In genomic region chr20:64222851-64223525, GRCh38 we compare ENCODE assay signal across 20 cellular contexts. TPM values are rescaled to one million over a fixed set of nuclear protein-coding genes. Genes with fewer than 3 reads are reported as not detected.
DNase-seq lines count a peak whose midpoint lies in the region; ATAC-seq, FAIRE-seq and TF ChIP-seq lines count a peak whose summit lies in the region.
"Had no signal": no experiment of that assay in that cellular context is flagged by ENCODE, and none has a peak within 500 bp of the region (broad histone marks: within the 10 kb centered on the region; RNA-seq: fewer than 3 reads in every experiment).

No MANE protein-coding gene starts in this region.

- no peaks in the 10 kb centered on the region for H3K27me3 ChIP-seq in right cardiac atrium (ENCODE audit: control insufficient read depth, insufficient read depth)
- H3K27me3 ChIP-seq in H1 (replicated peaks in 1 of 4; ENCODE audit: control insufficient read depth in 3 of 4, extremely low read depth in 1 of 4, insufficient read depth in 3 of 4, low read length in 3 of 4) = no peaks in the 10 kb centered on the region
- H3K27me3 ChIP-seq in neural progenitor cell = no peaks in the 10 kb centered on the region
- H3K27me3 ChIP-seq: pancreas had no signal

- no peaks in the 10 kb centered on the region for H3K9me3 ChIP-seq in right cardiac atrium (ENCODE audit: control insufficient read depth, low read length)
- no peaks in the 10 kb centered on the region for H3K9me3 ChIP-seq in H1 (ENCODE audit: insufficient read depth in 2 of 2, low read depth in 1 of 2, low read length in 1 of 2)
- H3K9me3 ChIP-seq in neural progenitor cell (ENCODE audit: low read depth) = no peaks in the 10 kb centered on the region
- H3K9me3 ChIP-seq: pancreas, tibial nerve had no signal

- H3K23me2 ChIP-seq in H1 (ENCODE audit: low read depth, low read length) = no peaks in the 10 kb centered on the region

- 69% methylated on average over 20 of the region's 20 CpGs for WGBS in right cardiac atrium
- 82% methylated on average over 19 of the region's 20 CpGs; no CpG with 5 or more reads in 1 of the 2 experiments for WGBS in H1 (ENCODE audit: extremely low coverage in 1 of 2, insufficient coverage in 1 of 2, insufficient read length in 1 of 2, insufficient replicate concordance in 2 of 2, low coverage in 1 of 2, low lambda C conversion rate in 2 of 2, missing lambda C conversion rate in 1 of 2), 2 experiments

- H2AK5ac ChIP-seq in H1 (ENCODE audit: low read depth, low read length) = 0 out of 2 replicates have a peak overlapping the region, but pooled peaks have one; percentile 16

- H2BK120ac ChIP-seq in H1 (replicated peaks; ENCODE audit: low read depth, low read length) = no peak overlapping the region

- H3K56ac ChIP-seq in H1 (replicated peaks; ENCODE audit: insufficient read length, low read depth, low read length) = no peak overlapping the region

- no peak overlapping the region; the same call in 1 of the 2 replicates for H2BK5ac ChIP-seq in H1 (ENCODE audit: low read depth, low read length)

- no peak overlapping the region for H3K23ac ChIP-seq in H1 (ENCODE audit: insufficient read length)

- peaks cover 8% of the 10 kb centered on the region for H3K4me1 ChIP-seq in right cardiac atrium (ENCODE audit: control insufficient read depth, insufficient read depth, low read length)
- peaks cover 0 to 12% (median 10%) of the 10 kb centered on the region in 4 experiments; a peak in 6 of 7 replicates for H3K4me1 ChIP-seq in H1 (replicated peaks in 1 of 4; ENCODE audit: control insufficient read depth in 3 of 4, insufficient read depth in 4 of 4, low read length in 3 of 4)
- H3K4me1 ChIP-seq in neural progenitor cell = peaks cover 10% of the 10 kb centered on the region
- H3K4me1 ChIP-seq: pancreas had no signal

- no peaks in the 10 kb centered on the region for H3K36me3 Mint-ChIP-seq in neural progenitor cell
- no peaks in the 10 kb centered on the region for H3K36me3 Mint-ChIP-seq in activated T-helper 2 cell treated with anti-CD3 and anti-CD28 coated beads, Interferon-gamma antibody, Interleukin-2, Interleukin-4, amounts not matched to agents 10 μg/mL and 5 μg/mL and 100 μg/mL, durations not matched to agents 14 hours and 24 hours and 36 hours (ENCODE audit: low read depth)
- H3K36me3 Mint-ChIP-seq: activated naive CD4-positive, alpha-beta T cell treated with anti-CD3 and anti-CD28 coated beads, Interleukin-2, amount 50 U/mL, for 24 hours; CD8-positive, alpha-beta T cell had no signal

- no peak for TF ChIP-seq RAD21 in H1 (IDR thresholded peaks at IDR 0.05 in 1 of 2, conservative IDR thresholded peaks at IDR 0.05 in 1 of 2; ENCODE audit: low read depth in 2 of 2, low read length in 2 of 2)

- H2BK12ac ChIP-seq in H1 (ENCODE audit: low read depth, low read length) = no peak overlapping the region

- H3K4me3 ChIP-seq in right cardiac atrium (ENCODE audit: low read length) (no peak overlapping the region), H1 (ENCODE audit: extremely low read depth in 1 of 4, insufficient read depth in 2 of 4, low read depth in 3 of 4, low read length in 4 of 4) (no peak overlapping the region), neural progenitor cell (no peak overlapping the region)
- H3K4me3 ChIP-seq: GM23248, pancreas, tibial nerve had no signal

- peak overlapping the region; percentile 32; the same call in 1 of the 2 replicates for H2BK20ac ChIP-seq in H1 (ENCODE audit: low read length)

- H3K79me2 ChIP-seq in H1 (ENCODE audit: control insufficient read depth in 1 of 2, insufficient read depth in 2 of 2, low read length in 2 of 2) = no peaks in the 10 kb centered on the region
- H3K79me2 ChIP-seq in neural progenitor cell (ENCODE audit: low read depth) = no peaks in the 10 kb centered on the region

- no peak overlapping the region for H2BK15ac ChIP-seq in H1 (ENCODE audit: low read length)

- H3K27ac ChIP-seq in right cardiac atrium (ENCODE audit: low read length) = no peak overlapping the region
- H3K27ac ChIP-seq in H1 (ENCODE audit: low read depth, low read length) = no peak overlapping the region
- H3K27ac ChIP-seq in neural progenitor cell = no peak overlapping the region
- H3K27ac ChIP-seq: GM23248 had no signal

- intact Hi-C loops in right cardiac atrium (cut with DNase I) = no loop called here
- intact Hi-C loops in left ventricle myocardium superior (cut with micrococcal nuclease) = no loop called here
- intact Hi-C loops in activated T-helper 2 cell treated with anti-CD3 and anti-CD28 coated beads, Interferon-gamma antibody, Interleukin-2, Interleukin-4, amounts not matched to agents 10 μg/mL and 5 μg/mL and 100 μg/mL, durations not matched to agents 14 hours and 24 hours and 36 hours (cut with micrococcal nuclease) = no loop called here

- H4K20me1 ChIP-seq in H1 (replicated peaks in 1 of 2; ENCODE audit: control insufficient read depth in 1 of 2, insufficient read depth in 2 of 2, low read length in 2 of 2) (no peaks in the 10 kb centered on the region), neural progenitor cell (ENCODE audit: low read depth) (no peaks in the 10 kb centered on the region)

- peaks cover 41% of the 10 kb centered on the region for H3K4me1 Mint-ChIP-seq in neural progenitor cell
- peaks cover 2% of the 10 kb centered on the region for H3K4me1 Mint-ChIP-seq in activated T-helper 2 cell treated with anti-CD3 and anti-CD28 coated beads, Interferon-gamma antibody, Interleukin-2, Interleukin-4, amounts not matched to agents 10 μg/mL and 5 μg/mL and 100 μg/mL, durations not matched to agents 14 hours and 24 hours and 36 hours (ENCODE audit: low read depth)

- no peak for TF ChIP-seq EP300 in H1 (IDR thresholded peaks at IDR 0.05; ENCODE audit: borderline replicate concordance in 1 of 2, low read depth in 2 of 2, low read length in 2 of 2)

- peak overlapping the region; percentile 74 for H3K27ac Mint-ChIP-seq in neural progenitor cell
- H3K27ac Mint-ChIP-seq in activated T-helper 2 cell treated with anti-CD3 and anti-CD28 coated beads, Interferon-gamma antibody, Interleukin-2, Interleukin-4, amounts not matched to agents 10 μg/mL and 5 μg/mL and 100 μg/mL, durations not matched to agents 14 hours and 24 hours and 36 hours = no peak overlapping the region
- H3K27ac Mint-ChIP-seq: activated naive CD4-positive, alpha-beta T cell treated with anti-CD3 and anti-CD28 coated beads, Interleukin-2, amount 50 U/mL, for 24 hours; CD8-positive, alpha-beta T cell had no signal

- ATAC-seq in right cardiac atrium (no peak), left ventricle myocardium superior (no peak)
- ATAC-seq: CD8-positive, alpha-beta T cell had no signal

- H4K8ac ChIP-seq in H1 (ENCODE audit: extremely low read depth, insufficient read depth, low read length) = no peak overlapping the region; the same call in 1 of the 2 replicates

- H3K27me3 Mint-ChIP-seq in neural progenitor cell (ENCODE audit: insufficient read depth, low read depth) = peaks cover 8% of the 10 kb centered on the region
- no peaks in the 10 kb centered on the region for H3K27me3 Mint-ChIP-seq in activated T-helper 2 cell treated with anti-CD3 and anti-CD28 coated beads, Interferon-gamma antibody, Interleukin-2, Interleukin-4, amounts not matched to agents 10 μg/mL and 5 μg/mL and 100 μg/mL, durations not matched to agents 14 hours and 24 hours and 36 hours (ENCODE audit: low read depth)
- H3K27me3 Mint-ChIP-seq: activated naive CD4-positive, alpha-beta T cell treated with anti-CD3 and anti-CD28 coated beads, Interleukin-2, amount 50 U/mL, for 24 hours had no signal

- TF ChIP-seq POLR2A in H1 (IDR thresholded peaks at IDR 0.05; ENCODE audit: control extremely low read depth in 1 of 2, low read depth in 2 of 2, low read length in 2 of 2) (no peak), H54 (IDR thresholded peaks at IDR 0.05; ENCODE audit: low read depth, low read length) (no peak)

- H4K5ac ChIP-seq in H1 (ENCODE audit: insufficient read length, low read depth, low read length) = no peak overlapping the region

- no peak overlapping the region for H3K4ac ChIP-seq in H1 (replicated peaks; ENCODE audit: insufficient read length, low read depth, low read length)

- TF ChIP-seq CTCF in H1 (IDR thresholded peaks at IDR 0.05; ENCODE audit: control extremely low read depth in 1 of 3, insufficient read depth in 1 of 3, low read depth in 1 of 3, low read length in 3 of 3) (no peak), neural progenitor cell (IDR thresholded peaks at IDR 0.05) (no peak)

- no peaks in the 10 kb centered on the region for H3K9me3 Mint-ChIP-seq in neural progenitor cell
- H3K9me3 Mint-ChIP-seq in activated T-helper 2 cell treated with anti-CD3 and anti-CD28 coated beads, Interferon-gamma antibody, Interleukin-2, Interleukin-4, amounts not matched to agents 10 μg/mL and 5 μg/mL and 100 μg/mL, durations not matched to agents 14 hours and 24 hours and 36 hours = no peaks in the 10 kb centered on the region
- H3K9me3 Mint-ChIP-seq: activated naive CD4-positive, alpha-beta T cell treated with anti-CD3 and anti-CD28 coated beads, Interleukin-2, amount 50 U/mL, for 24 hours; CD8-positive, alpha-beta T cell had no signal

- no peak overlapping the region for H3K18ac ChIP-seq in H1 (ENCODE audit: extremely low read depth, low read length)

- no peak overlapping the region for H3K14ac ChIP-seq in H1 (ENCODE audit: insufficient read length)

- POLR2A ChIA-PET in H1 (lab: Charles Lee; ENCODE audit: partially characterized antibody) = interaction anchor here (0.9 to 2.1 kb wide), 4 partner anchors 14 to 85 kb away, joined by 4 to 11 read pairs (median 5); partner anchors contain the start of gene PCMTD2

- H4K91ac ChIP-seq in H1 (replicated peaks; ENCODE audit: insufficient read length, low read length) = peak overlapping the region; percentile 58

- H2AFZ ChIP-seq in H1 (ENCODE audit: low read length) (no peak overlapping the region), neural progenitor cell (replicated peaks) (no peak overlapping the region)
- H2AFZ ChIP-seq: GM23248 had no signal

- H3F3A ChIP-seq in neural progenitor cell (ENCODE audit: low read depth) = no peaks in the 10 kb centered on the region

- peak overlapping the region in 1 of 2 experiments; percentile 57; a peak in 1 of 4 replicates for H3K4me2 ChIP-seq in H1 (ENCODE audit: insufficient read depth in 1 of 2, low read depth in 2 of 2, low read length in 2 of 2)
- H3K4me2 ChIP-seq in neural progenitor cell = peak overlapping the region; percentile 40

- DNase-seq in right cardiac atrium = peak in 2 of 3 donors; percentile 43 to 47
- DNase-seq in left ventricle myocardium superior = no peak
- no peak for DNase-seq in H1 (ENCODE audit: low read depth in 1 of 2, low spot score in 2 of 2)
- no peak for DNase-seq in neural progenitor cell (ENCODE audit: low spot score)
- DNase-seq in H54 (ENCODE audit: insufficient read length, low spot score) = no peak
- DNase-seq in DMS53 (lab: John Stamatoyannopoulos, UW) = no peak
- DNase-seq in activated T-helper 2 cell treated with anti-CD3 and anti-CD28 coated beads, Interferon-gamma antibody, Interleukin-2, Interleukin-4, amounts not matched to agents 10 μg/mL and 5 μg/mL and 100 μg/mL, durations not matched to agents 14 hours and 24 hours and 36 hours (ENCODE audit: low spot score) = no peak
- no peak for DNase-seq in stimulated activated CD4-positive, alpha-beta T cell treated with anti-CD3 and anti-CD28 coated beads, Interleukin-4, amount 100 ng/mL, for 24 hours
- DNase-seq: activated CD4-positive, alpha-beta T cell treated with anti-CD3 and anti-CD28 coated beads, Interleukin-2, amount 50 U/mL, for 48 hours; activated T-cell treated with anti-CD3 and anti-CD28 coated beads, Interleukin-2, amount 50 U/mL, for 1 hour; CD8-positive, alpha-beta T cell; cortex of kidney; NK-92 treated with Interleukin-12 subunit alpha and Interleukin-12 subunit beta, amount 100 ng/mL, for 24 hours; SW 1271 had no signal

- no peaks in the 10 kb centered on the region for H3K79me1 ChIP-seq in H1 (ENCODE audit: low read depth, low read length)

- H3K9ac ChIP-seq in H1 (replicated peaks in 1 of 4; ENCODE audit: extremely low read depth in 1 of 4, low read depth in 3 of 4, low read length in 3 of 4) (no peak overlapping the region), neural progenitor cell (no peak overlapping the region)

- H3K4me3 Mint-ChIP-seq in neural progenitor cell = no peak overlapping the region
- H3K4me3 Mint-ChIP-seq in activated T-helper 2 cell treated with anti-CD3 and anti-CD28 coated beads, Interferon-gamma antibody, Interleukin-2, Interleukin-4, amounts not matched to agents 10 μg/mL and 5 μg/mL and 100 μg/mL, durations not matched to agents 14 hours and 24 hours and 36 hours (ENCODE audit: low read depth) = no peak overlapping the region
- H3K4me3 Mint-ChIP-seq: activated naive CD4-positive, alpha-beta T cell treated with anti-CD3 and anti-CD28 coated beads, Interleukin-2, amount 50 U/mL, for 24 hours; CD8-positive, alpha-beta T cell had no signal

- CTCF ChIA-PET in H1 (lab: Charles Lee; ENCODE audit: partially characterized antibody) = interaction anchor here (0.7 to 3.9 kb wide), 33 partner anchors 10 to 169 kb away, joined by 3 to 41 read pairs (median 5); partner anchors contain the start of genes LKAAEAR1 and PCMTD2

- H3K36me3 ChIP-seq in H1 (ENCODE audit: control insufficient read depth in 2 of 4, insufficient read depth in 4 of 4, low read length in 3 of 4) (no peaks in the 10 kb centered on the region), neural progenitor cell (no peaks in the 10 kb centered on the region)
- H3K36me3 ChIP-seq: pancreas, tibial nerve had no signal

- no peak for FAIRE-seq in H1 (lab: Jason Lieb, UNC)
- FAIRE-seq in H54 (lab: Jason Lieb, UNC) = no peak
- FAIRE-seq: pancreas had no signal

RNA-seq across cellular contexts. Expression of gene PCMTD2, which starts 32.6 kb away (rescaled TPM):
- total RNA-seq in right cardiac atrium = 100 to 1,000 TPM in 1 of 4 donors, 10 to 100 TPM in 3; 62.2 to 101 (median 85.7) TPM
- 44.1 TPM for polyA plus RNA-seq in right cardiac atrium
- 87.2 TPM for total RNA-seq in left ventricle myocardium superior
- 55.1 and 57.8 TPM in 2 replicates for total RNA-seq in H1 (2021; fragmentation: NEBNext Ultra II Directional; extraction: Animal tissue kit (Norgen Biotek cat#: 25700))
- 21.4 and 24.6 TPM in 2 replicates for polyA plus RNA-seq in H1 (2011; rRNA removed)
- 44.6 TPM for polyA plus RNA-seq in H1 (2011; cell fraction: cytosol; rRNA removed)
- 23.3 TPM for polyA plus RNA-seq in H1 (2011; cell fraction: nucleus; rRNA removed)
- 39.3 to 55.1 TPM (median 48.2 TPM) in 4 replicates for polyA plus RNA-seq in H1 (2012, experiment 1 of 2)
- 3.9 TPM for polyA plus RNA-seq in H1 (2012, experiment 2 of 2)
- 28.9 TPM for polyA plus RNA-seq in H1 (2013, experiment 1 of 2)
- 28.7 TPM for polyA plus RNA-seq in H1 (2013, experiment 2 of 2)
- 33.6 and 34.0 TPM in 2 replicates for polyA minus RNA-seq in H1 (2011; rRNA and poly(A)+ RNA removed)
- polyA minus RNA-seq in H1 (2011; cell fraction: cytosol; rRNA and poly(A)+ RNA removed) = 25.6 TPM
- 23.9 TPM for polyA minus RNA-seq in H1 (2011; cell fraction: nucleus; rRNA and poly(A)+ RNA removed)
- total RNA-seq in neural progenitor cell (ENCODE audit: low replicate concordance) = 101 and 105 TPM in 2 replicates
- 31.7 and 32.7 TPM in 2 replicates for total RNA-seq in activated T-helper 2 cell treated with anti-CD3 and anti-CD28 coated beads, Interferon-gamma antibody, Interleukin-2, Interleukin-4, amounts not matched to agents 10 μg/mL and 5 μg/mL and 100 μg/mL, durations not matched to agents 14 hours and 24 hours and 36 hours

RNA-seq across cellular contexts. Expression of gene MYT1, which starts 58.7 kb away (rescaled TPM):
- total RNA-seq in right cardiac atrium (1 to 10 TPM in 3 of 4 donors, under 1 TPM in 1; 0.31 to 1.5 (median 1.3) TPM), left ventricle myocardium superior (0.20 TPM), neural progenitor cell (ENCODE audit: low replicate concordance) (1.2 and 1.5 TPM in 2 replicates)
- polyA plus RNA-seq in right cardiac atrium (0.57 TPM), H1 (2011; rRNA removed) (0.63 and 1.0 TPM in 2 replicates)
- 1.1 and 2.0 TPM in 2 replicates for total RNA-seq in H1 (2021; fragmentation: NEBNext Ultra II Directional; extraction: Animal tissue kit (Norgen Biotek cat#: 25700))
- polyA plus RNA-seq in H1 (2011; cell fraction: cytosol; rRNA removed) = 0.96 TPM
- 2.8 TPM for polyA plus RNA-seq in H1 (2011; cell fraction: nucleus; rRNA removed)
- 0.51 to 1.5 TPM (median 1.1 TPM) in 4 replicates for polyA plus RNA-seq in H1 (2012, experiment 1 of 2)
- 0.24 TPM for polyA plus RNA-seq in H1 (2012, experiment 2 of 2)
- 1.2 TPM for polyA plus RNA-seq in H1 (2013, experiment 1 of 2)
- 0.90 TPM for polyA plus RNA-seq in H1 (2013, experiment 2 of 2)
- polyA minus RNA-seq in H1 (2011; rRNA and poly(A)+ RNA removed) = 0.88 and 0.95 TPM in 2 replicates
- polyA minus RNA-seq in H1 (2011; cell fraction: cytosol; rRNA and poly(A)+ RNA removed) = 1.3 TPM
- polyA minus RNA-seq in H1 (2011; cell fraction: nucleus; rRNA and poly(A)+ RNA removed) = 1.00 TPM
- not detected in 2 replicates for total RNA-seq in activated T-helper 2 cell treated with anti-CD3 and anti-CD28 coated beads, Interferon-gamma antibody, Interleukin-2, Interleukin-4, amounts not matched to agents 10 μg/mL and 5 μg/mL and 100 μg/mL, durations not matched to agents 14 hours and 24 hours and 36 hours
- total RNA-seq: CD8-positive, alpha-beta T cell; Daoy; GM23248; MCF 10A; tibial nerve had no signal
- polyA plus RNA-seq: GM23248 had no signal

Comparison
In these comparisons a context has a peak if more than half of its experiments do, and no peak if none do; other contexts are left out.
1. DNase-seq: peak in right cardiac atrium (2 of 3); none in left ventricle myocardium superior (single experiment), H1 (0 of 2), neural progenitor cell (single experiment), H54 (single experiment), DMS53 (single experiment), activated T-helper 2 cell treated with anti-CD3 and anti-CD28 coated beads, Interferon-gamma antibody, Interleukin-2, Interleukin-4, amounts not matched to agents 10 μg/mL and 5 μg/mL and 100 μg/mL, durations not matched to agents 14 hours and 24 hours and 36 hours (single experiment) and stimulated activated CD4-positive, alpha-beta T cell treated with anti-CD3 and anti-CD28 coated beads, Interleukin-4, amount 100 ng/mL, for 24 hours (single experiment).